9 cellular contexts compared by ENCODE assay signal in the genomic region with DNA sequence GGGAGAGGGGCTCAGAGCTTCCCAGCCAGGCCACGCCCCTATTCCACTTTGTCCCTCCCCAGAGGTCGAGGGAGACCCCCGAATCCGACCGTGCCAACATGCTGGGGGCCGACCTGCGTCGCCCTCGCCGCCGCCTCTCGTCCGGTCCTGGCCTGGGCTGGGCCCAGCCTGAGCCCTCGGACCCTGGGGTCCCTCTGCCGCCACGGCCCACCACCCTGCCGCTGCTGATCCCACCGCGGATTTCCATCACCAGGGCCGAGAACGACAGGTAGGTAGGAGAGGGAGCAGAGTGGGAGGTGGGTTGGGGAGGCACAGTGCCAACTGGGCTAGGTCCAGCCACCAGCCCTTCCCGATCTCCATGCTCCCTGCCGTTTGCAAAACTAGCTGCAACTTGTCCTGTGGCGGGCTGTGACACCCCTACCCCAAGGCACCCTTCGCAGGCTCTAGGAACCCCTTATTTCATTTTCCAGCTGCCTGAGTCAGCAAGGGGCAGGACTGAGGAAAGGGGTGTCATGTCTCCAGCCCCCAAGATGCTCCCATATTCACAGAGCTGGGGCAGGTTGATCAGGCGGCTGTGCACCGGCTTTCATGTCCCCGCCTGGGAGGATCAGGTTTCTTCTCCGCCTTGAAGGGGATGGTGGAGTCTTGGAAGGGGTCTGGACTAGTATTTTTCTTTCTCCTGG. TPM values are rescaled to one million over a fixed set of nuclear protein-coding genes. Genes with fewer than 3 reads are reported as not detected.
DNase-seq lines count a peak whose midpoint lies in the region; ATAC-seq and TF ChIP-seq lines count a peak whose summit lies in the region.
"Had no signal": no experiment of that assay in that cellular context is flagged by ENCODE, and none has a peak within 500 bp of the region (broad histone marks: within the 10 kb centered on the region; RNA-seq: fewer than 3 reads in every experiment).

No MANE protein-coding gene starts in this region.

- H3K27ac ChIP-seq in DOHH2 (ENCODE audit: low read depth, low read length) (peak overlapping the region; percentile 92), spleen (no peak overlapping the region)
- H3K27ac ChIP-seq: coronary artery, tibial artery had no signal

- H4K20me1 ChIP-seq in DOHH2 (ENCODE audit: control insufficient read depth, insufficient read depth, low read depth, low read length) = peaks cover 5% of the 10 kb centered on the region; the same call in 1 of the 2 replicates

- 12 to 23% (median 14%) methylated on average over 24 to 29 of the region's 29 CpGs for WGBS in spleen, 5 donors

- peaks cover 40% of the 10 kb centered on the region for H3F3A ChIP-seq in DOHH2 (ENCODE audit: control insufficient read depth, insufficient read depth)

- intact Hi-C loops in spleen (cut with DNase I; ENCODE audit: low total_unique reads) = no loop called here

- H3K4me3 ChIP-seq in DOHH2 (ENCODE audit: low read length) = peak overlapping the region; percentile 88
- H3K4me3 ChIP-seq in spleen = no peak overlapping the region

- POLR2A ChIA-PET in activated naive CD8-positive, alpha-beta T cell treated with anti-CD3 and anti-CD28 coated beads, Interleukin-2, amount 10 ng/mL, durations not matched to agents 7 days and 5 days (lab: Charles Lee) = interaction anchor here (1.0 to 7.0 kb wide), 4 partner anchors 9 to 130 kb away, joined by 3 to 199 read pairs (median 14); a partner anchor contains a TSS
- POLR2A ChIA-PET in naive thymus-derived CD8-positive, alpha-beta T cell (lab: Charles Lee) = interaction anchor here (0.9 to 8.6 kb wide), 3 partner anchors 12 to 21 kb away, joined by 3 to 91 read pairs (median 7); a partner anchor contains a TSS

- TF ChIP-seq CTCF in DOHH2 (IDR thresholded peaks at IDR 0.05; ENCODE audit: low read depth, low read length, poor library complexity, severe bottlenecking) = no peak
- TF ChIP-seq CTCF in spleen (IDR thresholded peaks at IDR 0.05 in 8 of 11, conservative IDR thresholded peaks at IDR 0.05 in 3 of 11) = no peak

- peaks cover 5% of the 10 kb centered on the region for H3K36me3 Mint-ChIP-seq in activated naive CD8-positive, alpha-beta T cell treated with anti-CD3 and anti-CD28 coated beads, Interleukin-2, amount 10 ng/mL, durations not matched to agents 7 days and 5 days
- peaks cover 0 to 5% (median 4%) of the 10 kb centered on the region in 3 donors for H3K36me3 Mint-ChIP-seq in naive thymus-derived CD8-positive, alpha-beta T cell

- H3K9me3 ChIP-seq in DOHH2 (ENCODE audit: control insufficient read depth, insufficient read depth, low read length) (peaks cover 4% of the 10 kb centered on the region; the same call in 1 of the 2 replicates), spleen (peaks cover 0 to 7% (median 0%) of the 10 kb centered on the region in 8 donors)

- no peak for ATAC-seq in activated naive CD8-positive, alpha-beta T cell treated with anti-CD3 and anti-CD28 coated beads, Interleukin-2, amount 10 ng/mL, durations not matched to agents 7 days and 5 days (ENCODE audit: low read depth)
- no peak for ATAC-seq in naive thymus-derived CD8-positive, alpha-beta T cell

- TF ChIP-seq POLR2A in spleen (IDR thresholded peaks at IDR 0.05) = no peak

- H3K79me2 ChIP-seq in DOHH2 (ENCODE audit: control insufficient read depth, low read length) = peaks cover 74% of the 10 kb centered on the region

- H3K27me3 ChIP-seq in DOHH2 (ENCODE audit: control insufficient read depth, low read length) (no peaks in the 10 kb centered on the region), spleen (replicated peaks in 1 of 7) (peaks cover 9 to 68% (median 65%) of the 10 kb centered on the region in 7 donors)

- no peaks in the 10 kb centered on the region for H3K9me2 ChIP-seq in DOHH2 (replicated peaks; ENCODE audit: control insufficient read depth, low read length)

- no peaks in the 10 kb centered on the region for H3K9me3 Mint-ChIP-seq in activated naive CD8-positive, alpha-beta T cell treated with anti-CD3 and anti-CD28 coated beads, Interleukin-2, amount 10 ng/mL, durations not matched to agents 7 days and 5 days
- peaks cover 0 to 3% (median 0%) of the 10 kb centered on the region in 9 donors for H3K9me3 Mint-ChIP-seq in naive thymus-derived CD8-positive, alpha-beta T cell

- H3K4me1 ChIP-seq in DOHH2 (ENCODE audit: control insufficient read depth, low read length) (peaks cover 78% of the 10 kb centered on the region), spleen (peaks cover 28 to 86% (median 63%) of the 10 kb centered on the region in 6 donors)

- H3K27ac Mint-ChIP-seq in activated naive CD8-positive, alpha-beta T cell treated with anti-CD3 and anti-CD28 coated beads, Interleukin-2, amount 10 ng/mL, durations not matched to agents 7 days and 5 days = peak overlapping the region; percentile 18
- H3K27ac Mint-ChIP-seq in naive thymus-derived CD8-positive, alpha-beta T cell = peak overlapping the region in 9 of 10 donors; percentile 48 to 94 (median 80)

- no peak for TF ChIP-seq RAD21 in Ishikawa (IDR thresholded peaks at IDR 0.05; ENCODE audit: low read depth)

- H3K4me1 Mint-ChIP-seq in activated naive CD8-positive, alpha-beta T cell treated with anti-CD3 and anti-CD28 coated beads, Interleukin-2, amount 10 ng/mL, durations not matched to agents 7 days and 5 days = peaks cover 49% of the 10 kb centered on the region
- H3K4me1 Mint-ChIP-seq in naive thymus-derived CD8-positive, alpha-beta T cell = peaks cover 27 to 60% (median 45%) of the 10 kb centered on the region in 4 donors

- peak overlapping the region; percentile 80 for H3K4me2 ChIP-seq in DOHH2 (ENCODE audit: low read length)

- no peak for DNase-seq in activated naive CD8-positive, alpha-beta T cell treated with anti-CD3 and anti-CD28 coated beads, Interleukin-2, amount 10 ng/mL, durations not matched to agents 7 days and 5 days
- DNase-seq in naive thymus-derived CD8-positive, alpha-beta T cell = peak in 1 of 10 donors; percentile 34
- DNase-seq in COLO829 (ENCODE audit: low spot score) = no peak
- no peak for DNase-seq in AML-193 (lab: John Stamatoyannopoulos, UW)
- no peak for DNase-seq in spleen
- DNase-seq: tibial artery had no signal

- peak overlapping the region; percentile 83 for H3K4me3 Mint-ChIP-seq in activated naive CD8-positive, alpha-beta T cell treated with anti-CD3 and anti-CD28 coated beads, Interleukin-2, amount 10 ng/mL, durations not matched to agents 7 days and 5 days
- H3K4me3 Mint-ChIP-seq in naive thymus-derived CD8-positive, alpha-beta T cell = peak overlapping the region in 9 of 10 donors; percentile 51 to 77 (median 62)

- no peak for TF ChIP-seq EP300 in Ishikawa (IDR thresholded peaks at IDR 0.05; ENCODE audit: borderline replicate concordance)

- H3K36me3 ChIP-seq in DOHH2 (ENCODE audit: control insufficient read depth, low read length) (peaks cover 40% of the 10 kb centered on the region), spleen (no peaks in the 10 kb centered on the region)
- H3K36me3 ChIP-seq: tibial artery had no signal

- peaks cover 15% of the 10 kb centered on the region for H3K27me3 Mint-ChIP-seq in activated naive CD8-positive, alpha-beta T cell treated with anti-CD3 and anti-CD28 coated beads, Interleukin-2, amount 10 ng/mL, durations not matched to agents 7 days and 5 days
- peaks cover 28 to 55% (median 39%) of the 10 kb centered on the region in 5 donors for H3K27me3 Mint-ChIP-seq in naive thymus-derived CD8-positive, alpha-beta T cell

TF ChIP-seq in Ishikawa, 13 proteins besides CTCF, POLR2A, EP300 and RAD21 (continues in another document):
- TF ChIP-seq TEAD4 (IDR thresholded peaks at IDR 0.05) (no peak), EGR1 (IDR thresholded peaks at IDR 0.05) (no peak), ZBTB7A (IDR thresholded peaks at IDR 0.05; ENCODE audit: low read depth) (peak; percentile 93; the same call in 1 of the 2 replicates), YY1 (IDR thresholded peaks at IDR 0.05; ENCODE audit: low read depth) (no peak)
- TF ChIP-seq, protein P1, sequence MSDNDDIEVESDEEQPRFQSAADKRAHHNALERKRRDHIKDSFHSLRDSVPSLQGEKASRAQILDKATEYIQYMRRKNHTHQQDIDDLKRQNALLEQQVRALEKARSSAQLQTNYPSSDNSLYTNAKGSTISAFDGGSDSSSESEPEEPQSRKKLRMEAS (IDR thresholded peaks at IDR 0.05) = no peak

RNA-seq across cellular contexts. Expression of a gene that starts 2.6 kb away (rescaled TPM):
- total RNA-seq in activated naive CD8-positive, alpha-beta T cell treated with anti-CD3 and anti-CD28 coated beads, Interleukin-2, amount 10 ng/mL, durations not matched to agents 7 days and 5 days = 10 to 100 TPM; 28.2 to 29.2 TPM
- total RNA-seq in naive thymus-derived CD8-positive, alpha-beta T cell = under 1 TPM; 0.88 to 0.99 TPM
- polyA plus RNA-seq in naive thymus-derived CD8-positive, alpha-beta T cell = 1 to 10 TPM in 2 of 3 donors, under 1 TPM in 1; 0.33 to 2.5 (median 1.9) TPM
- 10 to 100 TPM; 12.0 to 17.3 (median 13.3) TPM for total RNA-seq in spleen
- polyA plus RNA-seq in spleen = 1 to 10 TPM; 2.1 to 4.4 (median 3.2) TPM

RNA-seq across cellular contexts. Expression of a gene that starts 14.4 kb away (rescaled TPM):
- 100 to 1,000 TPM; 242 to 248 TPM for total RNA-seq in activated naive CD8-positive, alpha-beta T cell treated with anti-CD3 and anti-CD28 coated beads, Interleukin-2, amount 10 ng/mL, durations not matched to agents 7 days and 5 days
- total RNA-seq in naive thymus-derived CD8-positive, alpha-beta T cell = 100 to 1,000 TPM; 155 to 158 TPM
- 10 to 100 TPM; 63.2 to 81.1 (median 65.6) TPM for polyA plus RNA-seq in naive thymus-derived CD8-positive, alpha-beta T cell
- total RNA-seq in spleen = 100 to 1,000 TPM; 131 to 186 (median 150) TPM
- 100 to 1,000 TPM; 142 to 387 (median 251) TPM for polyA plus RNA-seq in spleen

RNA-seq across cellular contexts. Expression of a gene that starts 37.4 kb away (rescaled TPM):
- 100 to 1,000 TPM; 277 to 290 TPM for total RNA-seq in activated naive CD8-positive, alpha-beta T cell treated with anti-CD3 and anti-CD28 coated beads, Interleukin-2, amount 10 ng/mL, durations not matched to agents 7 days and 5 days
- 100 to 1,000 TPM; 313 to 319 TPM for total RNA-seq in naive thymus-derived CD8-positive, alpha-beta T cell
- polyA plus RNA-seq in naive thymus-derived CD8-positive, alpha-beta T cell = 10 to 100 TPM; 33.4 to 50.3 (median 43.9) TPM
- 100 to 1,000 TPM; 208 to 299 (median 246) TPM for total RNA-seq in spleen
- polyA plus RNA-seq in spleen = 100 to 1,000 TPM; 159 to 422 (median 257) TPM

Comparison
In these comparisons a context has a peak if more than half of its experiments do, and no peak if none do; other contexts are left out.
1. RNA of a gene that starts 2.6 kb away (total RNA-seq): 28.2 to 29.2 TPM in activated naive CD8-positive, alpha-beta T cell treated with anti-CD3 and anti-CD28 coated beads, Interleukin-2, amount 10 ng/mL, durations not matched to agents 7 days and 5 days and 12.0 to 17.3 TPM in spleen; 0.88 to 0.99 TPM in naive thymus-derived CD8-positive, alpha-beta T cell; every median in the first group is over 4 times any median in the second.